20 cellular contexts compared by ENCODE assay signal in genomic region chr20:43189614-43190331, GRCh38. TPM values are rescaled to one million over a fixed set of nuclear protein-coding genes. Genes with fewer than 3 reads are reported as not detected.
DNase-seq lines count a peak whose midpoint lies in the region; TF ChIP-seq lines count a peak whose summit lies in the region.
"Had no signal": no experiment of that assay in that cellular context is flagged by ENCODE, and none has a peak within 500 bp of the region (broad histone marks: within the 10 kb centered on the region; RNA-seq: fewer than 3 reads in every experiment).

TSS of gene PTPRT (minus strand) at chr20:43189906. CDS start at chr20:43189733, 173 bp downstream.

- TF ChIP-seq CTCF in MM.1S (IDR thresholded peaks at IDR 0.05; ENCODE audit: low read length): no peak
- TF ChIP-seq CTCF in hepatocyte (IDR thresholded peaks at IDR 0.05; ENCODE audit: poor library complexity): no peak
- TF ChIP-seq CTCF in parathyroid adenoma (IDR thresholded peaks at IDR 0.05): no peak
- no peak for TF ChIP-seq CTCF in HFFc6 (IDR thresholded peaks at IDR 0.05)

- peaks cover 39% of the 10 kb centered on the region for H3K27me3 Mint-ChIP-seq in HFFc6 (ENCODE audit: insufficient read depth)

- H3K27me3 ChIP-seq in MM.1S (replicated peaks; ENCODE audit: insufficient read depth, low read length): no peaks in the 10 kb centered on the region; the same call in 1 of the 2 replicates
- peaks cover 41% of the 10 kb centered on the region for H3K27me3 ChIP-seq in hepatocyte
- no peaks in the 10 kb centered on the region for H3K27me3 ChIP-seq in parathyroid adenoma (ENCODE audit: control insufficient read depth, insufficient read depth, low read length)

- peak within 1 kb of the TSS; percentile 81; the same call in 1 of the 2 replicates for H3K4me2 ChIP-seq in MM.1S (ENCODE audit: low read depth, low read length)
- peak within 1 kb of the TSS; percentile 72 for H3K4me2 ChIP-seq in hepatocyte
- peak within 1 kb of the TSS; percentile 32 for H3K4me2 ChIP-seq in parathyroid adenoma (ENCODE audit: low read length)

- H3K4me1 Mint-ChIP-seq in HFFc6 (ENCODE audit: low read depth): peaks cover 9% of the 10 kb centered on the region

- H3K27ac ChIP-seq in MM.1S (ENCODE audit: low read length): no peak within 1 kb of the TSS
- no peak within 1 kb of the TSS for H3K27ac ChIP-seq in hepatocyte
- H3K27ac ChIP-seq in parathyroid adenoma: peak within 1 kb of the TSS; percentile 34

- no peaks in the 10 kb centered on the region for H3K9me3 Mint-ChIP-seq in HFFc6

- H3K36me3 Mint-ChIP-seq in HFFc6 (ENCODE audit: low read depth): no peaks in the 10 kb centered on the region

- no peaks in the 10 kb centered on the region for H3F3A ChIP-seq in MM.1S (ENCODE audit: insufficient read depth, low read length)

- H3K4me3 ChIP-seq in MM.1S (ENCODE audit: low read length) (no peak within 1 kb of the TSS; the same call in 1 of the 2 replicates), hepatocyte (no peak within 1 kb of the TSS), parathyroid adenoma (ENCODE audit: low read depth, low read length) (no peak within 1 kb of the TSS)

- H3K79me2 ChIP-seq in MM.1S (ENCODE audit: low read length): no peaks in the 10 kb centered on the region
- H3K79me2 ChIP-seq in hepatocyte: no peaks in the 10 kb centered on the region
- peaks cover 16% of the 10 kb centered on the region for H3K79me2 ChIP-seq in parathyroid adenoma

- H3K4me1 ChIP-seq in ES-I3 (ENCODE audit: insufficient read depth, low read length): 0 out of 2 replicates have a peak, but pooled peaks cover 4% of the 10 kb centered on the region
- H3K4me1 ChIP-seq in MM.1S (ENCODE audit: low read length): no peaks in the 10 kb centered on the region
- no peaks in the 10 kb centered on the region for H3K4me1 ChIP-seq in hepatocyte (ENCODE audit: insufficient read depth)
- H3K4me1 ChIP-seq in parathyroid adenoma: peaks cover 5% of the 10 kb centered on the region

- H2AFZ ChIP-seq in MM.1S (ENCODE audit: low read length) (no peak within 1 kb of the TSS), hepatocyte (no peak within 1 kb of the TSS), parathyroid adenoma (peak within 1 kb of the TSS; percentile 89)

- no peak within 1 kb of the TSS for H3K4me3 Mint-ChIP-seq in HFFc6
- H3K4me3 Mint-ChIP-seq: activated CD8-positive, alpha-beta T cell treated with anti-CD3 and anti-CD28 coated beads, Interleukin-2, amount 10 ng/mL, durations not matched to agents 7 days and 5 days had no signal

- no peak for DNase-seq in MM.1S
- no peak for DNase-seq in hepatocyte (ENCODE audit: low spot score)
- no peak for DNase-seq in activated naive CD4-positive, alpha-beta T cell (lab: John Stamatoyannopoulos, UW)
- DNase-seq in SW480 (ENCODE audit: low spot score): no peak
- DNase-seq in HFFc6: no peak
- no peak for DNase-seq in NK-92 (lab: John Stamatoyannopoulos, UW; ENCODE audit: unreplicated experiment)
- DNase-seq: activated CD8-positive, alpha-beta T cell treated with anti-CD3 and anti-CD28 coated beads, Interleukin-2, amount 10 ng/mL, durations not matched to agents 7 days and 5 days; activated gamma-delta T cell; C1 segment of cervical spinal cord; central memory CD4-positive, alpha-beta T cell; GOT3; MV-4-11; NCI-H510A; RPMI8226; stimulated activated CD4-positive, alpha-beta T cell treated with anti-CD3 and anti-CD28 coated beads, Interleukin-4, amount 100 ng/mL, for 4 hours; stimulated activated naive CD4-positive, alpha-beta T cell treated with Interleukin-2 at 50 U/mL for 16 hours; T1000 had no signal

- H3K9me3 ChIP-seq in ES-I3 (ENCODE audit: control insufficient read depth, insufficient read depth, low read length) (no peaks in the 10 kb centered on the region), MM.1S (replicated peaks; ENCODE audit: insufficient read depth, low read length) (no peaks in the 10 kb centered on the region), hepatocyte (ENCODE audit: low read depth) (no peaks in the 10 kb centered on the region), parathyroid adenoma (ENCODE audit: control insufficient read depth, low read length) (no peaks in the 10 kb centered on the region)

- H4K20me1 ChIP-seq in MM.1S (ENCODE audit: insufficient read depth, low read length) (no peaks in the 10 kb centered on the region), hepatocyte (ENCODE audit: insufficient read depth, poor library complexity, severe bottlenecking) (no peaks in the 10 kb centered on the region)

- WGBS in hepatocyte (ENCODE audit: low lambda C conversion rate, missing lambda C conversion rate): 3% methylated on average over 35 of the region's 108 CpGs

- H3K36me3 ChIP-seq in ES-I3 (ENCODE audit: insufficient read depth, low read length) (no peaks in the 10 kb centered on the region), MM.1S (replicated peaks; ENCODE audit: insufficient read depth, low read length) (no peaks in the 10 kb centered on the region), hepatocyte (replicated peaks; ENCODE audit: insufficient read depth, low read depth) (no peaks in the 10 kb centered on the region), parathyroid adenoma (ENCODE audit: control insufficient read depth, insufficient read depth, low read length) (no peaks in the 10 kb centered on the region)

- no peaks in the 10 kb centered on the region for H3K9me2 ChIP-seq in MM.1S (replicated peaks; ENCODE audit: insufficient read depth, low read length)
- no peaks in the 10 kb centered on the region for H3K9me2 ChIP-seq in hepatocyte (replicated peaks; ENCODE audit: insufficient read depth)

- H3K9ac ChIP-seq in ES-I3 (ENCODE audit: low read depth, low read length) (peak within 1 kb of the TSS; percentile 64; the same call in 1 of the 2 replicates), MM.1S (ENCODE audit: low read length) (no peak within 1 kb of the TSS), parathyroid adenoma (peak within 1 kb of the TSS; percentile 61)

- H3K27ac Mint-ChIP-seq in HFFc6: no peak within 1 kb of the TSS
- H3K27ac Mint-ChIP-seq: activated CD8-positive, alpha-beta T cell treated with anti-CD3 and anti-CD28 coated beads, Interleukin-2, amount 10 ng/mL, durations not matched to agents 7 days and 5 days had no signal

RNA-seq across cellular contexts. Expression of gene PTPRT, which starts in this region (rescaled TPM):
- total RNA-seq in hepatocyte: 0.83 and 1.6 TPM in 2 replicates
- polyA plus RNA-seq in hepatocyte: 0.47 and 0.85 TPM in 2 replicates
- not detected for total RNA-seq in HFFc6 (2021; fragmentation: NEBNext Ultra II Directional; extraction: Animal tissue kit (Norgen Biotek cat#: 25700))
- total RNA-seq: activated CD8-positive, alpha-beta T cell treated with anti-CD3 and anti-CD28 coated beads, Interleukin-2, amount 10 ng/mL, durations not matched to agents 7 days and 5 days; epithelial cell of proximal tubule had no signal
